Comparison of ENCODE assay signal across 23 cellular contexts in genomic region chr2:238302751-238303150, GRCh38.
"Had no signal": no experiment of that assay in that cellular context is flagged by ENCODE, and none has a peak within 500 bp of the region (broad histone marks: within the 10 kb centered on the region; RNA-seq: fewer than 3 reads in every experiment).

No MANE protein-coding gene starts in this region.

- H3K27ac ChIP-seq: ascending aorta, SK-N-MC had no signal

- H3K36me3 Mint-ChIP-seq: activated naive CD4-positive, alpha-beta T cell treated with anti-CD3 and anti-CD28 coated beads, Interleukin-2, amount 50 U/mL, for 72 hours; T-cell had no signal

- DNase-seq: activated CD4-positive, alpha-beta T cell treated with anti-CD3 and anti-CD28 coated beads for 4 hours; activated CD8-positive, alpha-beta memory T cell treated with anti-CD3 and anti-CD28 coated beads, Interleukin-2, amount 50 U/mL, for 48 hours; activated CD8-positive, alpha-beta T cell treated with anti-CD3 and anti-CD28 coated beads for 36 hours; activated naive CD8-positive, alpha-beta T cell treated with anti-CD3 and anti-CD28 coated beads, Interleukin-2, amount 50 U/mL, for 24 hours; activated T-cell treated with anti-CD3 and anti-CD28 coated beads, Interleukin-2, amount 50 U/mL, for 1 hour; amniotic stem cell; MV-4-11; NCI-H1092 treated with DMSO at 0.1 percent for 48 hours; NCI-H1417 treated with DMSO at 0.1 percent for 48 hours; NCI-H1694; NCI-H2029; NCI-H345; NCI-H510A; NCI-H526 treated with DMSO at 0.1 percent for 48 hours; NCI-H82; T-cell; T-helper 2 cell; T1000 had no signal

- H3K9me3 ChIP-seq: ascending aorta, body of pancreas had no signal

- H3K27ac Mint-ChIP-seq: activated CD8-positive, alpha-beta T cell treated with anti-CD3 and anti-CD28 coated beads for 36 hours; activated naive CD4-positive, alpha-beta T cell treated with anti-CD3 and anti-CD28 coated beads, Interleukin-2, amount 50 U/mL, for 72 hours; activated naive CD8-positive, alpha-beta T cell treated with anti-CD3 and anti-CD28 coated beads, Interleukin-2, amount 50 U/mL, for 24 hours; T-cell had no signal

- H3K4me3 ChIP-seq: ascending aorta, body of pancreas, SK-N-MC had no signal

- H3K27me3 Mint-ChIP-seq: activated naive CD8-positive, alpha-beta T cell treated with anti-CD3 and anti-CD28 coated beads, Interleukin-2, amount 50 U/mL, for 24 hours had no signal

- H3K4me1 ChIP-seq: ascending aorta had no signal

- H3K27me3 ChIP-seq: ascending aorta, body of pancreas had no signal

- H3K36me3 ChIP-seq: ascending aorta had no signal

- H3K9me3 Mint-ChIP-seq: activated CD8-positive, alpha-beta T cell treated with anti-CD3 and anti-CD28 coated beads for 36 hours; activated naive CD4-positive, alpha-beta T cell treated with anti-CD3 and anti-CD28 coated beads, Interleukin-2, amount 50 U/mL, for 72 hours; activated naive CD8-positive, alpha-beta T cell treated with anti-CD3 and anti-CD28 coated beads, Interleukin-2, amount 50 U/mL, for 24 hours; central memory CD8-positive, alpha-beta T cell; T-cell had no signal

- H3K4me3 Mint-ChIP-seq: activated CD8-positive, alpha-beta T cell treated with anti-CD3 and anti-CD28 coated beads for 36 hours; activated naive CD8-positive, alpha-beta T cell treated with anti-CD3 and anti-CD28 coated beads, Interleukin-2, amount 50 U/mL, for 24 hours; central memory CD8-positive, alpha-beta T cell; T-cell had no signal

- H3K4me1 Mint-ChIP-seq: activated naive CD8-positive, alpha-beta T cell treated with anti-CD3 and anti-CD28 coated beads, Interleukin-2, amount 50 U/mL, for 24 hours; central memory CD8-positive, alpha-beta T cell; T-cell had no signal
